8 cellular contexts compared by ENCODE assay signal in genomic region chr19:2488942-2489731, GRCh38. TPM values are rescaled to one million over a fixed set of nuclear protein-coding genes. Genes with fewer than 3 reads are reported as not detected.
DNase-seq lines count a peak whose midpoint lies in the region; ATAC-seq and TF ChIP-seq lines count a peak whose summit lies in the region.

No MANE protein-coding gene starts in this region.

- H3K9me3 ChIP-seq in body of pancreas (no peaks in the 10 kb centered on the region), spleen (peaks cover 0 to 3% (median under 1%) of the 10 kb centered on the region in 8 donors)

- intact Hi-C loops in body of pancreas (cut with DNase I) (no loop called here), spleen (cut with DNase I; ENCODE audit: low total_unique reads) (no loop called here)

- peak; percentile 69 for ATAC-seq in body of pancreas
- no peak for ATAC-seq in HG03280 (IDR thresholded peaks at IDR 0.05; ENCODE audit: unreplicated experiment)
- ATAC-seq in GM21515 (IDR thresholded peaks at IDR 0.05; ENCODE audit: unreplicated experiment), result no peak

- H3K36me3 ChIP-seq in body of pancreas (replicated peaks in 1 of 2; ENCODE audit: insufficient read depth in 1 of 2, low read depth in 2 of 2) (no peaks in the 10 kb centered on the region), spleen (no peaks in the 10 kb centered on the region)

- DNase-seq in DMS53 (lab: John Stamatoyannopoulos, UW), result peak; percentile 81
- DNase-seq in M059J (ENCODE audit: low read depth), result peak; percentile 58
- DNase-seq in body of pancreas, result peak; percentile 72 to 83 (median 78)
- peak; percentile 83 for DNase-seq in iPS-NIHi11 (ENCODE audit: low spot score)
- DNase-seq in spleen, result peak; percentile 86
- DNase-seq in SKM-1 (lab: John Stamatoyannopoulos, UW; ENCODE audit: unreplicated experiment), result no peak

- WGBS in body of pancreas, 2 donors, result 6 to 52% methylated on average over 9 to 33 of the region's 78 CpGs
- WGBS in spleen, 5 donors, result 2 to 11% (median 4%) methylated on average over 22 to 78 of the region's 78 CpGs

- no peak for TF ChIP-seq POLR2A in body of pancreas (IDR thresholded peaks at IDR 0.05)
- no peak for TF ChIP-seq POLR2A in spleen (IDR thresholded peaks at IDR 0.05)

- TF ChIP-seq CTCF in body of pancreas (IDR thresholded peaks at IDR 0.05) (no peak), spleen (IDR thresholded peaks at IDR 0.05 in 8 of 11, conservative IDR thresholded peaks at IDR 0.05 in 3 of 11) (peak in 2 of 11 experiments; percentile 8 to 14)

- no peaks in the 10 kb centered on the region for H3K27me3 ChIP-seq in body of pancreas
- peaks cover 0 to 63% (median 23%) of the 10 kb centered on the region in 7 donors for H3K27me3 ChIP-seq in spleen (replicated peaks in 1 of 7)

- H3K4me3 ChIP-seq in body of pancreas, result no peak overlapping the region
- peak overlapping the region in 7 of 8 donors; percentile 20 to 64 (median 38) for H3K4me3 ChIP-seq in spleen

- H3K4me1 ChIP-seq in body of pancreas, result peaks cover 37% of the 10 kb centered on the region
- peaks cover 37 to 77% (median 54%) of the 10 kb centered on the region in 6 donors for H3K4me1 ChIP-seq in spleen

- H3K27ac ChIP-seq in body of pancreas, result peak overlapping the region in 1 of 4 donors; percentile 55
- H3K27ac ChIP-seq in spleen, result peak overlapping the region in 6 of 8 donors; percentile 26 to 73 (median 48)

RNA-seq across cellular contexts. Expression of gene GADD45B, which starts 13.2 kb away (rescaled TPM):
- 38.8 and 54.0 TPM in 2 replicates for total RNA-seq in M059J (2014; rRNA removed; shearing (Covaris generic))
- total RNA-seq in body of pancreas (10 to 100 TPM; 68.0 to 84.7 TPM), spleen (100 to 1,000 TPM in 1 of 7 donors, 10 to 100 TPM in 6; 57.4 to 114 (median 77.4) TPM)
- 10 to 100 TPM; 40.6 to 76.9 (median 43.3) TPM for polyA plus RNA-seq in spleen

RNA-seq across cellular contexts. Expression of gene LMNB2, which starts 32.4 kb away (rescaled TPM):
- 57.9 and 114 TPM in 2 replicates for total RNA-seq in M059J (2014; rRNA removed; shearing (Covaris generic))
- total RNA-seq in body of pancreas (10 to 100 TPM; 11.7 to 30.0 TPM), spleen (10 to 100 TPM; 15.5 to 26.0 (median 21.6) TPM)
- 10 to 100 TPM in 1 of 3 donors, 1 to 10 TPM in 2; 4.9 to 21.7 (median 8.9) TPM for polyA plus RNA-seq in spleen

Comparison
In these comparisons a context has a peak if more than half of its experiments do, and no peak if none do; other contexts are left out.
1. H3K4me3 ChIP-seq: peak in spleen (7 of 8); none in body of pancreas (0 of 2).